Comparison of ENCODE assay signal across 15 cellular contexts in genomic region chr17:55609737-55610201, GRCh38.
DNase-seq lines count a peak whose midpoint lies in the region; ATAC-seq and TF ChIP-seq lines count a peak whose summit lies in the region.
"Had no signal": no experiment of that assay in that cellular context is flagged by ENCODE, and none has a peak within 500 bp of the region (broad histone marks: within the 10 kb centered on the region; RNA-seq: fewer than 3 reads in every experiment).

No MANE protein-coding gene starts in this region.

- no peaks in the 10 kb centered on the region for H3K36me3 Mint-ChIP-seq in endodermal cell (ENCODE audit: low read depth)
- H3K36me3 Mint-ChIP-seq: CD4-positive, CD25-positive, alpha-beta regulatory T cell had no signal

- H3K4me3 ChIP-seq in GM23248 = no peak overlapping the region
- H3K4me3 ChIP-seq in spleen = no peak overlapping the region
- no peak overlapping the region for H3K4me3 ChIP-seq in endodermal cell (ENCODE audit: low read length)
- H3K4me3 ChIP-seq: GM23338 had no signal

- no peak for TF ChIP-seq POLR2A in spleen (IDR thresholded peaks at IDR 0.05)

- H3K36me3 ChIP-seq in GM23248 (ENCODE audit: low read depth) (no peaks in the 10 kb centered on the region), spleen (no peaks in the 10 kb centered on the region), endodermal cell (ENCODE audit: control insufficient read depth, insufficient read depth, low read length) (no peaks in the 10 kb centered on the region)

- DNase-seq in GM23248 (peak; percentile 30), astrocyte of the hippocampus (ENCODE audit: low read depth, low spot score) (peak; percentile 29), left kidney (ENCODE audit: low read depth, low spot score) (peak; percentile 10), spleen (no peak), endodermal cell (no peak), KBM-7 (no peak)
- DNase-seq: activated CD4-positive, alpha-beta T cell treated with anti-CD3 and anti-CD28 coated beads, Interleukin-2, amount 10 ng/mL, durations not matched to agents 7 days and 5 days; activated naive CD4-positive, alpha-beta T cell treated with Interleukin-2 at 50 U/mL for 16 hours; CD4-positive, CD25-positive, alpha-beta regulatory T cell; mammary epithelial cell; NCI-H1436 had no signal

- no peaks in the 10 kb centered on the region for H3K9me3 ChIP-seq in GM23248 (ENCODE audit: low read depth)
- H3K9me3 ChIP-seq in spleen = no peaks in the 10 kb centered on the region
- no peaks in the 10 kb centered on the region for H3K9me3 ChIP-seq in endodermal cell (ENCODE audit: control insufficient read depth, low read length)

- intact Hi-C loops in spleen (cut with DNase I; ENCODE audit: low total_unique reads) = no loop called here

- H2AFZ ChIP-seq in GM23248 = no peak overlapping the region
- H2AFZ ChIP-seq: GM23338 had no signal

- H3K4me3 Mint-ChIP-seq in endodermal cell = no peak overlapping the region
- H3K4me3 Mint-ChIP-seq: activated CD4-positive, alpha-beta T cell treated with anti-CD3 and anti-CD28 coated beads, Interleukin-2, amount 10 ng/mL, durations not matched to agents 7 days and 5 days; CD4-positive, CD25-positive, alpha-beta regulatory T cell; dendritic cell treated with granulocyte-macrophage colony-stimulating factor and Interleukin-4, amounts not matched to agents 40 ng/mL and 50 ng/mL, for 4 days; GM23338 had no signal

- no peak overlapping the region for H3K27ac ChIP-seq in GM23248
- H3K27ac ChIP-seq in spleen = peak overlapping the region in 5 of 8 donors; percentile 29 to 45 (median 40)
- no peak overlapping the region for H3K27ac ChIP-seq in endodermal cell (ENCODE audit: low read depth, low read length)

- H3K4me1 ChIP-seq in GM23248 (ENCODE audit: insufficient read depth) (peaks cover 8% of the 10 kb centered on the region), spleen (no peaks in the 10 kb centered on the region), endodermal cell (ENCODE audit: control insufficient read depth, insufficient read depth, low read length) (peaks cover 6% of the 10 kb centered on the region)

- H4K20me1 ChIP-seq in GM23248 (ENCODE audit: insufficient read depth) = no peaks in the 10 kb centered on the region

- no peaks in the 10 kb centered on the region for H3K27me3 Mint-ChIP-seq in endodermal cell (ENCODE audit: insufficient read depth)

- no peaks in the 10 kb centered on the region for H3K79me2 ChIP-seq in GM23248 (ENCODE audit: insufficient read depth)

- no peaks in the 10 kb centered on the region for H3K9me2 ChIP-seq in GM23248 (ENCODE audit: insufficient read depth)

- H3K27ac Mint-ChIP-seq in endodermal cell = no peak overlapping the region
- H3K27ac Mint-ChIP-seq: activated CD4-positive, alpha-beta T cell treated with anti-CD3 and anti-CD28 coated beads, Interleukin-2, amount 10 ng/mL, durations not matched to agents 7 days and 5 days; CD4-positive, CD25-positive, alpha-beta regulatory T cell; dendritic cell treated with granulocyte-macrophage colony-stimulating factor and Interleukin-4, amounts not matched to agents 40 ng/mL and 50 ng/mL, for 4 days; GM23338 had no signal

- peaks cover 31% of the 10 kb centered on the region for H3K4me1 Mint-ChIP-seq in endodermal cell
- H3K4me1 Mint-ChIP-seq: activated CD4-positive, alpha-beta T cell treated with anti-CD3 and anti-CD28 coated beads, Interleukin-2, amount 10 ng/mL, durations not matched to agents 7 days and 5 days; CD4-positive, CD25-positive, alpha-beta regulatory T cell had no signal

- TF ChIP-seq CTCF in spleen (IDR thresholded peaks at IDR 0.05 in 8 of 11, conservative IDR thresholded peaks at IDR 0.05 in 3 of 11) = no peak
- no peak for TF ChIP-seq CTCF in endodermal cell (conservative IDR thresholded peaks at IDR 0.05)

- H3F3A ChIP-seq in GM23248 (ENCODE audit: insufficient read depth) = no peaks in the 10 kb centered on the region

- H3K4me2 ChIP-seq in GM23248 (ENCODE audit: unreplicated experiment) = no peak overlapping the region
- H3K4me2 ChIP-seq: GM23338 had no signal

- 80 to 81% methylated on average over 3 of the region's 3 CpGs for WGBS in GM23248 (ENCODE audit: low coverage in 1 of 2, low lambda C conversion rate in 2 of 2, missing lambda C conversion rate in 2 of 2), 2 experiments
- WGBS in spleen, 5 donors = 74 to 93% (median 79%) methylated on average over 3 of the region's 3 CpGs
- WGBS in endodermal cell (ENCODE audit: insufficient coverage in 1 of 2, insufficient read length in 1 of 2), 2 experiments = 92 to 94% methylated on average over 3 of the region's 3 CpGs

- no peaks in the 10 kb centered on the region for H3K27me3 ChIP-seq in GM23248 (replicated peaks; ENCODE audit: insufficient read depth)
- H3K27me3 ChIP-seq in spleen (replicated peaks in 1 of 7) = no peaks in the 10 kb centered on the region
- no peaks in the 10 kb centered on the region for H3K27me3 ChIP-seq in endodermal cell (ENCODE audit: control insufficient read depth, insufficient read depth, low read length, poor library complexity, severe bottlenecking)

- ATAC-seq in GM18907 (IDR thresholded peaks at IDR 0.05; ENCODE audit: unreplicated experiment) (no peak), HG02763 (IDR thresholded peaks at IDR 0.05; ENCODE audit: unreplicated experiment) (no peak)
- ATAC-seq: GM23338 had no signal

- H3K9ac ChIP-seq in GM23248 = no peak overlapping the region
- no peak overlapping the region for H3K9ac ChIP-seq in endodermal cell (ENCODE audit: extremely low read depth, low read length, poor library complexity, severe bottlenecking)

- H3K9me3 Mint-ChIP-seq in endodermal cell = no peaks in the 10 kb centered on the region
- H3K9me3 Mint-ChIP-seq: activated CD4-positive, alpha-beta T cell treated with anti-CD3 and anti-CD28 coated beads, Interleukin-2, amount 10 ng/mL, durations not matched to agents 7 days and 5 days; dendritic cell treated with granulocyte-macrophage colony-stimulating factor and Interleukin-4, amounts not matched to agents 40 ng/mL and 50 ng/mL, for 4 days; GM23338 had no signal

- in situ Hi-C loops in GM23248 (cut with MboI) = no loop called here
- in situ Hi-C loops in KBM-7 (cut with MboI; ENCODE audit: low pct_unique_long_range_greater_than_20kb, low sequenced_read_pairs) = no loop called here

Comparison
In these comparisons a context has a peak if more than half of its experiments do, and no peak if none do; other contexts are left out.
1. DNase-seq: peak in GM23248 (single experiment), astrocyte of the hippocampus (single experiment) and left kidney (single experiment); none in spleen (single experiment), endodermal cell (single experiment) and KBM-7 (single experiment).
2. H3K27ac ChIP-seq: peak in spleen (5 of 8); none in GM23248 (single experiment) and endodermal cell (single experiment).